8 cellular contexts compared by ENCODE assay signal in genomic region chr1:58784758-58785423, GRCh38.
A peak's percentile ranks its signal among the peaks of the same experiment; 100 is the strongest.
DNase-seq lines count a peak whose midpoint lies in the region; ATAC-seq, FAIRE-seq and TF ChIP-seq lines count a peak whose summit lies in the region.

No MANE protein-coding gene starts in this region.

- no peaks in the 10 kb centered on the region for H3K9me3 ChIP-seq in OCI-LY3 (ENCODE audit: insufficient read depth, low read length)
- no peaks in the 10 kb centered on the region for H3K9me3 ChIP-seq in mucosa of rectum (ENCODE audit: control insufficient read depth in 2 of 2, low read length in 2 of 2)

- TF ChIP-seq POLR2A in erythroblast (IDR thresholded peaks at IDR 0.05; ENCODE audit: low read length), result no peak

- H3K9ac ChIP-seq in OCI-LY3 (ENCODE audit: low read length) (peak overlapping the region; percentile 92), mucosa of rectum (ENCODE audit: low read depth in 1 of 2, low read length in 2 of 2) (peak overlapping the region; percentile 99 to 100)

- H3K27ac Mint-ChIP-seq in activated T-cell treated with anti-CD3 and anti-CD28 coated beads, Interleukin-2, amount 50 U/mL, for 24 hours, result peak overlapping the region; percentile 99

- H2AFZ ChIP-seq in OCI-LY3 (ENCODE audit: low read depth, low read length), result peak overlapping the region; percentile 5; the same call in 1 of the 2 replicates

- H3K4me1 Mint-ChIP-seq in activated T-cell treated with anti-CD3 and anti-CD28 coated beads, Interleukin-2, amount 50 U/mL, for 24 hours (ENCODE audit: low read depth), result peaks cover 26% of the 10 kb centered on the region

- H3K27me3 Mint-ChIP-seq in activated T-cell treated with anti-CD3 and anti-CD28 coated beads, Interleukin-2, amount 50 U/mL, for 24 hours, result no peaks in the 10 kb centered on the region

- H3K4me3 Mint-ChIP-seq in activated T-cell treated with anti-CD3 and anti-CD28 coated beads, Interleukin-2, amount 50 U/mL, for 24 hours, result peak overlapping the region; percentile 88

- H3K4me1 ChIP-seq in OCI-LY3 (ENCODE audit: low read length) (peaks cover 19% of the 10 kb centered on the region), mucosa of rectum (ENCODE audit: control insufficient read depth in 2 of 2, insufficient read depth in 2 of 2, low read length in 2 of 2) (peaks cover 14 to 18% of the 10 kb centered on the region in 2 donors)

- TF ChIP-seq CTCF in OCI-LY3 (IDR thresholded peaks at IDR 0.05; ENCODE audit: low read depth, low read length), result peak; percentile 43

- H3K79me2 ChIP-seq in OCI-LY3 (ENCODE audit: low read length), result peaks cover 19% of the 10 kb centered on the region

- H3K4me3 ChIP-seq in OCI-LY3 (ENCODE audit: low read length), result peak overlapping the region; percentile 94
- H3K4me3 ChIP-seq in mucosa of rectum (ENCODE audit: low read length in 2 of 2), result peak overlapping the region; percentile 92 to 93

- H3K27me3 ChIP-seq in OCI-LY3 (ENCODE audit: low read depth, low read length) (no peaks in the 10 kb centered on the region), mucosa of rectum (ENCODE audit: control insufficient read depth in 2 of 2, insufficient read depth in 2 of 2, low read length in 2 of 2) (no peaks in the 10 kb centered on the region)

- peaks cover 14% of the 10 kb centered on the region for H3K36me3 ChIP-seq in OCI-LY3 (replicated peaks; ENCODE audit: low read depth, low read length)
- H3K36me3 ChIP-seq in mucosa of rectum (ENCODE audit: control insufficient read depth in 2 of 2, insufficient read depth in 2 of 2, low read length in 2 of 2), result peaks cover 2 to 13% of the 10 kb centered on the region in 2 donors

- H3K27ac ChIP-seq in OCI-LY3 (ENCODE audit: low read length) (peak overlapping the region; percentile 86), mucosa of rectum (ENCODE audit: low read depth in 2 of 2, low read length in 2 of 2) (peak overlapping the region; percentile 97 to 100)

- peaks cover 7% of the 10 kb centered on the region for H3K9me3 Mint-ChIP-seq in activated T-cell treated with anti-CD3 and anti-CD28 coated beads, Interleukin-2, amount 50 U/mL, for 24 hours

- FAIRE-seq in HTR-8/SVneo (lab: Jason Lieb, UNC), result no peak

- H3K4me2 ChIP-seq in OCI-LY3 (ENCODE audit: low read length), result peak overlapping the region; percentile 100

- peaks cover 37% of the 10 kb centered on the region for H3K36me3 Mint-ChIP-seq in activated T-cell treated with anti-CD3 and anti-CD28 coated beads, Interleukin-2, amount 50 U/mL, for 24 hours (ENCODE audit: low read depth)

- 0 out of 2 replicates have a peak, but pooled peaks cover 3% of the 10 kb centered on the region for H4K20me1 ChIP-seq in OCI-LY3 (ENCODE audit: insufficient read depth, low read length)

- DNase-seq in DMS79 treated with DMSO at 0.1 percent for 48 hours (lab: John Stamatoyannopoulos, UW), result peak; percentile 43
- peak; percentile 67 for DNase-seq in HTR-8/SVneo (ENCODE audit: insufficient read length, low spot score)
- DNase-seq in activated T-cell treated with anti-CD3 and anti-CD28 coated beads, Interleukin-2, amount 50 U/mL, for 24 hours, result peak; percentile 83
- DNase-seq in erythroblast (lab: John Stamatoyannopoulos, UW), result peak; percentile 55 to 77
- DNase-seq in stimulated activated CD8-positive, alpha-beta memory T cell treated with anti-CD3 and anti-CD28 coated beads, Interleukin-4, amount 100 ng/mL, for 1 hour (ENCODE audit: low read depth in 2 of 2, low spot score in 1 of 2), result peak; percentile 66 to 69

- no peak for ATAC-seq in GM21390 (IDR thresholded peaks at IDR 0.05; ENCODE audit: unreplicated experiment)
